Comparison of ENCODE assay signal across 36 cellular contexts in genomic region chr2:35160871-35161270, GRCh38.
"Had no signal": no experiment of that assay in that cellular context is flagged by ENCODE, and none has a peak within 500 bp of the region (broad histone marks: within the 10 kb centered on the region; RNA-seq: fewer than 3 reads in every experiment).

No MANE protein-coding gene starts in this region.

- H2AFZ ChIP-seq: PC-9 had no signal

- H3K4me3 ChIP-seq: adrenal gland, body of pancreas, breast epithelium, MG63, PC-9 had no signal

- H3K27me3 ChIP-seq: adrenal gland, body of pancreas, breast epithelium, MG63 had no signal

- ATAC-seq: activated naive CD4-positive, alpha-beta T cell treated with anti-CD3 and anti-CD28 coated beads, Interleukin-2, amount 50 U/mL, for 72 hours; activated T-cell treated with anti-CD3 and anti-CD28 coated beads, Interleukin-2, amount 50 U/mL, for 4 hours; body of pancreas; Right ventricle myocardium inferior had no signal

- H3K9me3 ChIP-seq: adrenal gland, body of pancreas, breast epithelium, MG63 had no signal

- H3K4me2 ChIP-seq: PC-9 had no signal

- H3K36me3 ChIP-seq: adrenal gland, breast epithelium, MG63 had no signal

- DNase-seq: activated B cell treated with CpG ODN at 0.5 μM for 24 hours; activated CD4-positive, alpha-beta memory T cell treated with anti-CD3 and anti-CD28 coated beads for 36 hours; activated CD4-positive, alpha-beta T cell treated with anti-CD3 and anti-CD28 coated beads for 4 hours; activated CD4-positive, alpha-beta T cell treated with anti-CD3 and anti-CD28 coated beads, Interleukin-2, amount 50 U/mL, for 1 hour; activated CD4-positive, CD25-positive, alpha-beta regulatory T cell treated with anti-CD3 and anti-CD28 coated beads, Interleukin-2, amount 50 U/mL, for 72 hours; activated CD8-positive, alpha-beta memory T cell treated with anti-CD3 and anti-CD28 coated beads, Interleukin-2, amount 50 U/mL, for 4 hours; activated gamma-delta T cell treated with Interleukin-2 at 50 U/mL for 16 hours; activated naive CD4-positive, alpha-beta T cell treated with anti-CD3 and anti-CD28 coated beads for 36 hours; activated T-cell treated with anti-CD3 and anti-CD28 coated beads for 4 hours; activated T-cell treated with anti-CD3 and anti-CD28 coated beads, Interleukin-2, amount 50 U/mL, for 4 hours; adrenal gland; body of pancreas; Kasumi-1; KBM-7; MG63; MV-4-11; NCI-H1092; NCI-H1417 treated with DMSO at 0.1 percent for 48 hours; NCI-H1694 treated with DMSO at 0.1 percent for 48 hours; NCI-H2029; NCI-H2171 treated with DMSO at 0.1 percent for 48 hours; NCI-H2227 treated with DMSO at 0.1 percent for 48 hours; NCI-H446 treated with DMSO at 0.1 percent for 48 hours; NCI-H524 treated with DMSO at 0.1 percent for 48 hours; NK-92 treated with Interleukin-12 subunit alpha and Interleukin-12 subunit beta, amount 100 ng/mL, for 24 hours; PC-9; SIG-M5; SW 1271; T-helper 1 cell; T-helper 2 cell; T-helper 9 cell had no signal

- H3K27ac ChIP-seq: adrenal gland, body of pancreas, breast epithelium, PC-9, RWPE1, VCaP had no signal

- H3K4me1 ChIP-seq: adrenal gland, body of pancreas, breast epithelium had no signal
